In the genomic region with DNA sequence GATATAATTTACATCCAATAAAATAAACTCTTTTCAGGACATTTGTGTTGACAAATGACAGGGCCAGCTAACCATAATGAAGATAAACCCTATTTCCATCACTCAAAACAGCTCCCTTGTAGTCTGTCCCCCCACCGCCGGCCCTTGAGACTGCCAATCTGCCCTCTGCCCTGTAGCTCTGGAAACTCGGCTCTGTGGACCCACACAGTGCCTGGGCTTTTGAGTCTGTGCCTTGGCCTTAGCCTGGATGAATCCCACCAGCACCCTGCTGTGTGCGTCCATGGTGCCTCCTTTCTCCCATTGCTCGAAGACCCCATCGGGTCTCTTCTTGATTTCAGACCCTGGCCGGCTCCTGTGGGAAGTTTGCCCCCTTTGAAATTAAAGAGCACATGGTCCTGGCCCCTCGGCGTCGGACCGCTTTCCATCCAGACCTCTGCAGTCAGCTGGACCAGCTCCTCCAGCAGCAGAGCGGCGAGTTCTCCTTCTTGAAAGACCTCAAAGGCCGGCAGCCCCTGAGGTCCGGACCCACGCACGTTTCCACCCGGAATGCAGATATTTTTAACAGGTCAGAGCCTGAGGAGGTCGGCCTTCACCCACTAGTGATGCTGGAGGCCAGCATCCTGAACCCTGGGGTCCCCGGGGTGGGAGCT, we compare ENCODE assay signal across 1 cellular context.
A peak's percentile ranks its signal among the peaks of the same experiment; 100 is the strongest.
TF ChIP-seq lines count a peak whose summit lies in the region.

No MANE protein-coding gene starts in this region.

TF ChIP-seq in K562, 482 proteins besides CTCF, POLR2A, EP300 and RAD21:
- TF ChIP-seq POLR2G (IDR thresholded peaks at IDR 0.05; ENCODE audit: low read depth, low read length): 0 out of 2 replicates have a peak, but pooled peaks have one; percentile 20
- TF ChIP-seq, protein P1, sequence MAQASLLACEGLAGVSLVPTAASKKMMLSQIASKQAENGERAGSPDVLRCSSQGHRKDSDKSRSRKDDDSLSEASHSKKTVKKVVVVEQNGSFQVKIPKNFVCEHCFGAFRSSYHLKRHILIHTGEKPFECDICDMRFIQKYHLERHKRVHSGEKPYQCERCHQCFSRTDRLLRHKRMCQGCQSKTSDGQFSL (CRISPR knock-in tag; IDR thresholded peaks at IDR 0.05): no peak
- TF ChIP-seq, protein P1 (tag; IDR thresholded peaks at IDR 0.05): no peak
